11 cellular contexts compared by ENCODE assay signal in genomic region chr2:152406119-152406835, GRCh38.
DNase-seq lines count a peak whose midpoint lies in the region; ATAC-seq and TF ChIP-seq lines count a peak whose summit lies in the region.
"Had no signal": no experiment of that assay in that cellular context is flagged by ENCODE, and none has a peak within 500 bp of the region (broad histone marks: within the 10 kb centered on the region; RNA-seq: fewer than 3 reads in every experiment).

No MANE protein-coding gene starts in this region.

- no peak overlapping the region for H3K4me3 ChIP-seq in upper lobe of right lung

- H3K4me1 Mint-ChIP-seq in activated naive CD8-positive, alpha-beta T cell treated with anti-CD3 and anti-CD28 coated beads, Interleukin-2, amount 50 U/mL, for 24 hours = peaks cover 28% of the 10 kb centered on the region
- no peaks in the 10 kb centered on the region for H3K4me1 Mint-ChIP-seq in activated naive CD8-positive, alpha-beta T cell treated with anti-CD3 and anti-CD28 coated beads for 36 hours
- H3K4me1 Mint-ChIP-seq in dendritic cell treated with granulocyte-macrophage colony-stimulating factor and Interleukin-4, amounts not matched to agents 40 ng/mL and 50 ng/mL, for 4 days (ENCODE audit: low read depth) = peaks cover 78% of the 10 kb centered on the region

- peak overlapping the region; percentile 11 for H3K27ac Mint-ChIP-seq in activated naive CD8-positive, alpha-beta T cell treated with anti-CD3 and anti-CD28 coated beads, Interleukin-2, amount 50 U/mL, for 24 hours
- H3K27ac Mint-ChIP-seq in activated naive CD8-positive, alpha-beta T cell treated with anti-CD3 and anti-CD28 coated beads for 36 hours = no peak overlapping the region
- H3K27ac Mint-ChIP-seq in dendritic cell treated with granulocyte-macrophage colony-stimulating factor and Interleukin-4, amounts not matched to agents 40 ng/mL and 50 ng/mL, for 4 days = peak overlapping the region; percentile 88
- H3K27ac Mint-ChIP-seq: T-helper 17 cell had no signal

- intact Hi-C loops in dendritic cell treated with granulocyte-macrophage colony-stimulating factor and Interleukin-4, amounts not matched to agents 40 ng/mL and 50 ng/mL, for 4 days (cut with micrococcal nuclease) = no loop called here
- intact Hi-C loops in upper lobe of right lung (cut with DNase I) = no loop called here

- no peaks in the 10 kb centered on the region for H3K36me3 Mint-ChIP-seq in activated naive CD8-positive, alpha-beta T cell treated with anti-CD3 and anti-CD28 coated beads, Interleukin-2, amount 50 U/mL, for 24 hours (ENCODE audit: low read depth)
- no peaks in the 10 kb centered on the region for H3K36me3 Mint-ChIP-seq in activated naive CD8-positive, alpha-beta T cell treated with anti-CD3 and anti-CD28 coated beads for 36 hours
- H3K36me3 Mint-ChIP-seq in dendritic cell treated with granulocyte-macrophage colony-stimulating factor and Interleukin-4, amounts not matched to agents 40 ng/mL and 50 ng/mL, for 4 days (ENCODE audit: low read depth) = no peaks in the 10 kb centered on the region

- H3K9me3 ChIP-seq in upper lobe of right lung = no peaks in the 10 kb centered on the region

- no peaks in the 10 kb centered on the region for H3K27me3 ChIP-seq in upper lobe of right lung

- ATAC-seq in activated naive CD8-positive, alpha-beta T cell treated with anti-CD3 and anti-CD28 coated beads, Interleukin-2, amount 50 U/mL, for 24 hours = peak; percentile 15
- ATAC-seq in HG03064 (IDR thresholded peaks at IDR 0.05; ENCODE audit: low read depth, unreplicated experiment) = peak; percentile 43
- ATAC-seq in upper lobe of right lung = no peak
- no peak for ATAC-seq in HG02798 (IDR thresholded peaks at IDR 0.05; ENCODE audit: poor library complexity, unreplicated experiment)

- no peaks in the 10 kb centered on the region for H3K36me3 ChIP-seq in upper lobe of right lung

- peaks cover 6% of the 10 kb centered on the region for H3K27me3 Mint-ChIP-seq in activated naive CD8-positive, alpha-beta T cell treated with anti-CD3 and anti-CD28 coated beads, Interleukin-2, amount 50 U/mL, for 24 hours
- H3K27me3 Mint-ChIP-seq in activated naive CD8-positive, alpha-beta T cell treated with anti-CD3 and anti-CD28 coated beads for 36 hours = peaks cover 26% of the 10 kb centered on the region
- no peaks in the 10 kb centered on the region for H3K27me3 Mint-ChIP-seq in dendritic cell treated with granulocyte-macrophage colony-stimulating factor and Interleukin-4, amounts not matched to agents 40 ng/mL and 50 ng/mL, for 4 days

- peaks cover 60% of the 10 kb centered on the region for H3K4me1 ChIP-seq in upper lobe of right lung

- H3K4me3 Mint-ChIP-seq in activated naive CD8-positive, alpha-beta T cell treated with anti-CD3 and anti-CD28 coated beads, Interleukin-2, amount 50 U/mL, for 24 hours = no peak overlapping the region
- no peak overlapping the region for H3K4me3 Mint-ChIP-seq in activated naive CD8-positive, alpha-beta T cell treated with anti-CD3 and anti-CD28 coated beads for 36 hours
- H3K4me3 Mint-ChIP-seq in dendritic cell treated with granulocyte-macrophage colony-stimulating factor and Interleukin-4, amounts not matched to agents 40 ng/mL and 50 ng/mL, for 4 days = no peak overlapping the region
- H3K4me3 Mint-ChIP-seq: T-helper 17 cell had no signal

- peak overlapping the region; percentile 64 for H3K27ac ChIP-seq in upper lobe of right lung
- H3K27ac ChIP-seq: C4-2B had no signal

- H3K9me3 Mint-ChIP-seq in activated naive CD8-positive, alpha-beta T cell treated with anti-CD3 and anti-CD28 coated beads, Interleukin-2, amount 50 U/mL, for 24 hours = no peaks in the 10 kb centered on the region
- no peaks in the 10 kb centered on the region for H3K9me3 Mint-ChIP-seq in activated naive CD8-positive, alpha-beta T cell treated with anti-CD3 and anti-CD28 coated beads for 36 hours
- H3K9me3 Mint-ChIP-seq in dendritic cell treated with granulocyte-macrophage colony-stimulating factor and Interleukin-4, amounts not matched to agents 40 ng/mL and 50 ng/mL, for 4 days = no peaks in the 10 kb centered on the region

- TF ChIP-seq CTCF in upper lobe of right lung (IDR thresholded peaks at IDR 0.05) = no peak

- no peak for DNase-seq in activated naive CD8-positive, alpha-beta T cell treated with anti-CD3 and anti-CD28 coated beads, Interleukin-2, amount 50 U/mL, for 24 hours
- no peak for DNase-seq in activated naive CD8-positive, alpha-beta T cell treated with anti-CD3 and anti-CD28 coated beads for 36 hours
- DNase-seq in upper lobe of right lung = no peak
- no peak for DNase-seq in central memory CD4-positive, alpha-beta T cell
- no peak for DNase-seq in HUDEP-2 (lab: John Stamatoyannopoulos, UW; ENCODE audit: unreplicated experiment in 76 of 76)
- DNase-seq: aorta, T-helper 17 cell had no signal

Comparison
In these comparisons a context has a peak if more than half of its experiments do, and no peak if none do; other contexts are left out.
1. ATAC-seq: peak in activated naive CD8-positive, alpha-beta T cell treated with anti-CD3 and anti-CD28 coated beads, Interleukin-2, amount 50 U/mL, for 24 hours (single experiment) and HG03064 (single experiment); none in upper lobe of right lung (single experiment) and HG02798 (single experiment).